Comparison of ENCODE assay signal across 1 cellular context in the genomic region with DNA sequence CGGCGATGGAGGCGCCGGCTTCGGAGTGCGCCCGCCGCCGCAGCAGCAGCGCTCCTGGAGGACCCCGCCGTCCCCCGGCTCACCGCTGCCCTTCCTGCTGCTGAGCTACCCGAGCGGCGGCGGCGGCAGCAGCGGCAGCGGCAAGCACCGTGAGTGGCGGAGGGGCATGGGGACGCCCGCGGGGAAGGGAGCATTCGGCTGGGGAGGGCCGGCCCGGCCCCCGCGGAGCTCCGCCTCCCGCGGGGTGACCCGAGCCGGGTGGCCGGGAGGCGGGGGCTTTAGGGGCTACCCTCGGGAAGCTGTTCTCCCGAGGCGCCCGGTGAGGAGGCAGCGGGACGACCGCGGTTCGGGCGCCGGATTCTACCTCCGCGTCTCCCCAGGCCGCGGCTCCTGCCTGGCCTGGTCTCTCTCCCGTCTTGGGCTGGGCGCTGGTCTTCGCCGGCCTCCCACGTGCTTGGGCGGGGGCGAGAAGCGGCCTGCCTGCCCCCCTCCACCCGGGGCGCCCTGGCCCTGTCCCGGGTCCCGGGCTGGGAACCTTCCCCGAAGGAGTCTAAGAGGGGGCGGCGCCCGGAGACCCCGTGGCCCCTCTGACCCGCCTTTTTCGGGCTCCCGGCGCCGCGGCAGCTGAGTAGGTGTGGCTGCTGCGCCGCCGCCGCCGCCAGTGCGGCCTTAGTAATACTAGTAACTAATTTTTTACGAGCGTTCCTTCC.
TF ChIP-seq lines count a peak whose summit lies in the region.

No MANE protein-coding gene starts in this region.

TF ChIP-seq in PFSK-1, 5 proteins besides CTCF, POLR2A, EP300 and RAD21 (continued from another document):
- TF ChIP-seq, protein P1, sequence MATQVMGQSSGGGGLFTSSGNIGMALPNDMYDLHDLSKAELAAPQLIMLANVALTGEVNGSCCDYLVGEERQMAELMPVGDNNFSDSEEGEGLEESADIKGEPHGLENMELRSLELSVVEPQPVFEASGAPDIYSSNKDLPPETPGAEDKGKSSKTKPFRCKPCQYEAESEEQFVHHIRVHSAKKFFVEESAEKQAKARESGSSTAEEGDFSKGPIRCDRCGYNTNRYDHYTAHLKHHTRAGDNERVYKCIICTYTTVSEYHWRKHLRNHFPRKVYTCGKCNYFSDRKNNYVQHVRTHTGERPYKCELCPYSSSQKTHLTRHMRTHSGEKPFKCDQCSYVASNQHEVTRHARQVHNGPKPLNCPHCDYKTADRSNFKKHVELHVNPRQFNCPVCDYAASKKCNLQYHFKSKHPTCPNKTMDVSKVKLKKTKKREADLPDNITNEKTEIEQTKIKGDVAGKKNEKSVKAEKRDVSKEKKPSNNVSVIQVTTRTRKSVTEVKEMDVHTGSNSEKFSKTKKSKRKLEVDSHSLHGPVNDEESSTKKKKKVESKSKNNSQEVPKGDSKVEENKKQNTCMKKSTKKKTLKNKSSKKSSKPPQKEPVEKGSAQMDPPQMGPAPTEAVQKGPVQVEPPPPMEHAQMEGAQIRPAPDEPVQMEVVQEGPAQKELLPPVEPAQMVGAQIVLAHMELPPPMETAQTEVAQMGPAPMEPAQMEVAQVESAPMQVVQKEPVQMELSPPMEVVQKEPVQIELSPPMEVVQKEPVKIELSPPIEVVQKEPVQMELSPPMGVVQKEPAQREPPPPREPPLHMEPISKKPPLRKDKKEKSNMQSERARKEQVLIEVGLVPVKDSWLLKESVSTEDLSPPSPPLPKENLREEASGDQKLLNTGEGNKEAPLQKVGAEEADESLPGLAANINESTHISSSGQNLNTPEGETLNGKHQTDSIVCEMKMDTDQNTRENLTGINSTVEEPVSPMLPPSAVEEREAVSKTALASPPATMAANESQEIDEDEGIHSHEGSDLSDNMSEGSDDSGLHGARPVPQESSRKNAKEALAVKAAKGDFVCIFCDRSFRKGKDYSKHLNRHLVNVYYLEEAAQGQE (IDR thresholded peaks at IDR 0.05; ENCODE audit: insufficient read depth in 1 of 2, low read depth in 2 of 2, low read length in 2 of 2): no peak
